Comparison of ENCODE assay signal across 18 cellular contexts in genomic region chr7:50805425-50806130, GRCh38. TPM values are rescaled to one million over a fixed set of nuclear protein-coding genes. Genes with fewer than 3 reads are reported as not detected.
DNase-seq lines count a peak whose midpoint lies in the region; ATAC-seq and TF ChIP-seq lines count a peak whose summit lies in the region.
"Had no signal": no experiment of that assay in that cellular context is flagged by ENCODE, and none has a peak within 500 bp of the region (broad histone marks: within the 10 kb centered on the region; RNA-seq: fewer than 3 reads in every experiment).

No MANE protein-coding gene starts in this region.

- H3K36me3 Mint-ChIP-seq in activated CD8-positive, alpha-beta T cell treated with anti-CD3 and anti-CD28 coated beads for 36 hours (ENCODE audit: low read depth), result no peaks in the 10 kb centered on the region
- H3K36me3 Mint-ChIP-seq in activated CD8-positive, alpha-beta T cell treated with anti-CD3 and anti-CD28 coated beads, Interleukin-2, amount 10 ng/mL, durations not matched to agents 7 days and 5 days (ENCODE audit: low read depth), result no peaks in the 10 kb centered on the region
- no peaks in the 10 kb centered on the region for H3K36me3 Mint-ChIP-seq in activated naive CD4-positive, alpha-beta T cell treated with anti-CD3 and anti-CD28 coated beads for 36 hours (ENCODE audit: low read depth)
- H3K36me3 Mint-ChIP-seq: CD8-positive, alpha-beta memory T cell had no signal

- TF ChIP-seq CTCF in activated CD8-positive, alpha-beta T cell treated with anti-CD3 and anti-CD28 coated beads for 36 hours (IDR thresholded peaks at IDR 0.05), result no peak
- TF ChIP-seq CTCF in BE2C (IDR thresholded peaks at IDR 0.05; ENCODE audit: low read depth, low read length) (no peak), GM10248 (IDR thresholded peaks at IDR 0.05; ENCODE audit: control extremely low read depth, extremely low read depth, low read depth, missing control alignments) (no peak)

- no peaks in the 10 kb centered on the region for H3K4me1 ChIP-seq in BE2C
- H3K4me1 ChIP-seq: stomach, upper lobe of left lung had no signal

- ATAC-seq in activated CD8-positive, alpha-beta T cell treated with anti-CD3 and anti-CD28 coated beads for 36 hours, result peak; percentile 60
- no peak for ATAC-seq in activated CD8-positive, alpha-beta T cell treated with anti-CD3 and anti-CD28 coated beads, Interleukin-2, amount 10 ng/mL, durations not matched to agents 7 days and 5 days

- POLR2A ChIA-PET in activated CD8-positive, alpha-beta T cell treated with anti-CD3 and anti-CD28 coated beads for 36 hours (lab: Charles Lee), result interaction anchor here (0.8 to 1.0 kb wide), 2 partner anchors 43 to 85 kb away, joined by 3 read pairs; no protein-coding TSS in a partner anchor
- POLR2A ChIA-PET in activated CD8-positive, alpha-beta T cell treated with anti-CD3 and anti-CD28 coated beads, Interleukin-2, amount 10 ng/mL, durations not matched to agents 7 days and 5 days (lab: Charles Lee), result no interaction called here
- POLR2A ChIA-PET in HEK293T (lab: Yijun Ruan, JAX) (no interaction called here), GM10248 (lab: Yijun Ruan, JAX) (no interaction called here)

- peaks cover 9% of the 10 kb centered on the region for H3K27me3 Mint-ChIP-seq in activated CD8-positive, alpha-beta T cell treated with anti-CD3 and anti-CD28 coated beads for 36 hours
- peaks cover 5% of the 10 kb centered on the region for H3K27me3 Mint-ChIP-seq in activated CD8-positive, alpha-beta T cell treated with anti-CD3 and anti-CD28 coated beads, Interleukin-2, amount 10 ng/mL, durations not matched to agents 7 days and 5 days (ENCODE audit: low read depth)
- no peaks in the 10 kb centered on the region for H3K27me3 Mint-ChIP-seq in activated naive CD4-positive, alpha-beta T cell treated with anti-CD3 and anti-CD28 coated beads for 36 hours (ENCODE audit: low read depth)

- no peaks in the 10 kb centered on the region for H3K9me3 Mint-ChIP-seq in activated CD8-positive, alpha-beta T cell treated with anti-CD3 and anti-CD28 coated beads for 36 hours
- no peaks in the 10 kb centered on the region for H3K9me3 Mint-ChIP-seq in activated CD8-positive, alpha-beta T cell treated with anti-CD3 and anti-CD28 coated beads, Interleukin-2, amount 10 ng/mL, durations not matched to agents 7 days and 5 days (ENCODE audit: insufficient read depth)
- H3K9me3 Mint-ChIP-seq in activated naive CD4-positive, alpha-beta T cell treated with anti-CD3 and anti-CD28 coated beads for 36 hours, result no peaks in the 10 kb centered on the region
- H3K9me3 Mint-ChIP-seq: CD8-positive, alpha-beta memory T cell had no signal

- H3K4me3 Mint-ChIP-seq in activated CD8-positive, alpha-beta T cell treated with anti-CD3 and anti-CD28 coated beads for 36 hours, result no peak overlapping the region
- H3K4me3 Mint-ChIP-seq in activated CD8-positive, alpha-beta T cell treated with anti-CD3 and anti-CD28 coated beads, Interleukin-2, amount 10 ng/mL, durations not matched to agents 7 days and 5 days, result no peak overlapping the region
- no peak overlapping the region for H3K4me3 Mint-ChIP-seq in activated naive CD4-positive, alpha-beta T cell treated with anti-CD3 and anti-CD28 coated beads for 36 hours
- H3K4me3 Mint-ChIP-seq: CD8-positive, alpha-beta memory T cell had no signal

- H3K27ac Mint-ChIP-seq in activated CD8-positive, alpha-beta T cell treated with anti-CD3 and anti-CD28 coated beads for 36 hours, result peak overlapping the region; percentile 38
- H3K27ac Mint-ChIP-seq in activated CD8-positive, alpha-beta T cell treated with anti-CD3 and anti-CD28 coated beads, Interleukin-2, amount 10 ng/mL, durations not matched to agents 7 days and 5 days, result no peak overlapping the region
- no peak overlapping the region for H3K27ac Mint-ChIP-seq in activated naive CD4-positive, alpha-beta T cell treated with anti-CD3 and anti-CD28 coated beads for 36 hours

- no peak overlapping the region for H3K4me3 ChIP-seq in BE2C (ENCODE audit: low read depth, low read length)
- H3K4me3 ChIP-seq: stomach, upper lobe of left lung had no signal

- no peaks in the 10 kb centered on the region for H3K9me3 ChIP-seq in BE2C
- H3K9me3 ChIP-seq: stomach, upper lobe of left lung had no signal

- H3K4me1 Mint-ChIP-seq in activated CD8-positive, alpha-beta T cell treated with anti-CD3 and anti-CD28 coated beads for 36 hours (ENCODE audit: low read depth), result peaks cover 12% of the 10 kb centered on the region
- H3K4me1 Mint-ChIP-seq in activated CD8-positive, alpha-beta T cell treated with anti-CD3 and anti-CD28 coated beads, Interleukin-2, amount 10 ng/mL, durations not matched to agents 7 days and 5 days (ENCODE audit: low read depth), result peaks cover 12% of the 10 kb centered on the region
- no peaks in the 10 kb centered on the region for H3K4me1 Mint-ChIP-seq in activated naive CD4-positive, alpha-beta T cell treated with anti-CD3 and anti-CD28 coated beads for 36 hours (ENCODE audit: low read depth)
- H3K4me1 Mint-ChIP-seq: CD8-positive, alpha-beta memory T cell had no signal

- peaks cover 6% of the 10 kb centered on the region; the same call in 1 of the 2 replicates for H3K27me3 ChIP-seq in BE2C
- H3K27me3 ChIP-seq: stomach, upper lobe of left lung had no signal

- peak; percentile 47 for DNase-seq in activated CD8-positive, alpha-beta T cell treated with anti-CD3 and anti-CD28 coated beads for 36 hours
- DNase-seq in activated CD8-positive, alpha-beta T cell treated with anti-CD3 and anti-CD28 coated beads, Interleukin-2, amount 10 ng/mL, durations not matched to agents 7 days and 5 days, result no peak
- DNase-seq in NCI-H2081 treated with DMSO at 0.1 percent for 48 hours (lab: John Stamatoyannopoulos, UW), result peak; percentile 8
- DNase-seq in astrocyte of the hippocampus (ENCODE audit: low read depth, low spot score), result peak; percentile 46
- DNase-seq in BE2C, result no peak
- no peak for DNase-seq in activated naive CD4-positive, alpha-beta T cell treated with anti-CD3 and anti-CD28 coated beads for 36 hours
- DNase-seq in HEK293T (ENCODE audit: extremely low spot score), result no peak
- DNase-seq in GM10248 (ENCODE audit: extremely low spot score), result no peak
- DNase-seq: activated CD4-positive, CD25-positive, alpha-beta regulatory T cell treated with anti-CD3 and anti-CD28 coated beads, Interleukin-2, amount 50 U/mL, for 72 hours; activated CD8-positive, alpha-beta memory T cell treated with anti-CD3 and anti-CD28 coated beads, Interleukin-2, amount 50 U/mL, for 4 hours; activated gamma-delta T cell treated with Interleukin-2 at 50 U/mL for 16 hours; CD8-positive, alpha-beta memory T cell; cortex of kidney; GF-D8; SHP77 treated with DMSO at 0.1 percent for 48 hours; stomach; T-helper 2 cell had no signal

- H3K36me3 ChIP-seq in BE2C, result no peaks in the 10 kb centered on the region
- H3K36me3 ChIP-seq: stomach, upper lobe of left lung had no signal

- intact Hi-C loops in activated CD8-positive, alpha-beta T cell treated with anti-CD3 and anti-CD28 coated beads for 36 hours (cut with micrococcal nuclease), result no loop called here
- intact Hi-C loops in activated naive CD4-positive, alpha-beta T cell treated with anti-CD3 and anti-CD28 coated beads for 36 hours (cut with micrococcal nuclease), result no loop called here

- CTCF ChIA-PET in activated CD8-positive, alpha-beta T cell treated with anti-CD3 and anti-CD28 coated beads for 36 hours (lab: Charles Lee), result interaction anchor here (1.1 kb wide), 1 partner anchor 355 kb away, joined by 5 read pairs; no protein-coding TSS in a partner anchor
- CTCF ChIA-PET in activated CD8-positive, alpha-beta T cell treated with anti-CD3 and anti-CD28 coated beads, Interleukin-2, amount 10 ng/mL, durations not matched to agents 7 days and 5 days (lab: Charles Lee), result interaction anchor here (1.0 kb wide), 1 partner anchor 15 kb away, joined by 3 read pairs; no protein-coding TSS in a partner anchor
- CTCF ChIA-PET in activated naive CD4-positive, alpha-beta T cell treated with anti-CD3 and anti-CD28 coated beads for 36 hours (lab: Charles Lee), result interaction anchor here (0.6 to 1.3 kb wide), 4 partner anchors 10 to 357 kb away, joined by 3 to 5 read pairs (median 4); no protein-coding TSS in a partner anchor
- CTCF ChIA-PET in HEK293T (lab: Yijun Ruan, JAX) (interaction anchor here (0.6 to 0.9 kb wide), 2 partner anchors 15 to 33 kb away, joined by 4 read pairs; no protein-coding TSS in a partner anchor), GM10248 (lab: Yijun Ruan, JAX) (no interaction called here)

TF ChIP-seq in HEK293T, 16 proteins besides CTCF, POLR2A, EP300 and RAD21:
- no peak for TF ChIP-seq HDGF (IDR thresholded peaks at IDR 0.05; ENCODE audit: borderline replicate concordance)
- no peak for TF ChIP-seq TARDBP (IDR thresholded peaks at IDR 0.05)
- TF ChIP-seq FOXA1 (IDR thresholded peaks at IDR 0.05), result no peak
- no peak for TF ChIP-seq ZNF384 (IDR thresholded peaks at IDR 0.05)
- TF ChIP-seq BHLHE40 (IDR thresholded peaks at IDR 0.05; ENCODE audit: borderline replicate concordance), result no peak
- TF ChIP-seq LEF1 (IDR thresholded peaks at IDR 0.05; ENCODE audit: borderline replicate concordance), result no peak
- TF ChIP-seq ELF4 (IDR thresholded peaks at IDR 0.05), result no peak
- no peak for TF ChIP-seq SP1 (IDR thresholded peaks at IDR 0.05)
- no peak for TF ChIP-seq L3MBTL2 (conservative IDR thresholded peaks at IDR 0.05)
- no peak for TF ChIP-seq FOXM1 (IDR thresholded peaks at IDR 0.05; ENCODE audit: borderline replicate concordance)
- TF ChIP-seq FOXK2 (IDR thresholded peaks at IDR 0.05), result no peak
- TF ChIP-seq CTBP1 (IDR thresholded peaks at IDR 0.05; ENCODE audit: borderline replicate concordance), result no peak
- no peak for TF ChIP-seq PKNOX1 (IDR thresholded peaks at IDR 0.05)
- TF ChIP-seq NFRKB (IDR thresholded peaks at IDR 0.05), result no peak
- TF ChIP-seq ARNT (IDR thresholded peaks at IDR 0.05), result no peak
- no peak for TF ChIP-seq SUZ12 (IDR thresholded peaks at IDR 0.05)

RNA-seq across cellular contexts. Expression of gene GRB10, which starts 22.9 kb away (rescaled TPM):
- total RNA-seq in activated CD8-positive, alpha-beta T cell treated with anti-CD3 and anti-CD28 coated beads for 36 hours, result 1 to 10 TPM; 5.6 to 6.9 TPM
- total RNA-seq in activated CD8-positive, alpha-beta T cell treated with anti-CD3 and anti-CD28 coated beads, Interleukin-2, amount 10 ng/mL, durations not matched to agents 7 days and 5 days, result 1 to 10 TPM; 6.3 to 6.6 TPM
- 0.82 TPM for polyA plus RNA-seq in BE2C (2012; ENCODE audit: insufficient read depth, insufficient read length, low read depth)
- 10 to 100 TPM; 24.3 to 30.4 TPM for total RNA-seq in activated naive CD4-positive, alpha-beta T cell treated with anti-CD3 and anti-CD28 coated beads for 36 hours

Comparison
In these comparisons a context has a peak if more than half of its experiments do, and no peak if none do; other contexts are left out.
1. DNase-seq: peak in activated CD8-positive, alpha-beta T cell treated with anti-CD3 and anti-CD28 coated beads for 36 hours (single experiment), NCI-H2081 treated with DMSO at 0.1 percent for 48 hours (single experiment) and astrocyte of the hippocampus (single experiment); none in activated CD8-positive, alpha-beta T cell treated with anti-CD3 and anti-CD28 coated beads, Interleukin-2, amount 10 ng/mL, durations not matched to agents 7 days and 5 days (single experiment), BE2C (single experiment), activated naive CD4-positive, alpha-beta T cell treated with anti-CD3 and anti-CD28 coated beads for 36 hours (single experiment), HEK293T (single experiment) and GM10248 (single experiment).